In the genomic region with DNA sequence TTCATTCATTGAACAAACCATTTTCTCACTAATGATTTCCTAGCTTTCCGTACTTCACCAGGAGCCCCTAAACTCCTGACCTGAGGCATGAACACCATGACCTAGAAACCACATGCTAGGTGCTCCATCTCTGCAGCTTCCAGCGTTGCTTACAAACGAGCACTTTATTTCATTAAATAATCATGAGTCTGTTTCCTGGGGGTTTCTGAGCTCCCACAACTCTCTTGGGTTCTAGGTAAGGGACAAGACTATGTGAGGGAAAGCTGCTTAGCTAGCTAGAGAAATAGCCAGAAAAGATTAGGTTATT, we compare ENCODE assay signal across 9 cellular contexts. TPM values are rescaled to one million over a fixed set of nuclear protein-coding genes. Genes with fewer than 3 reads are reported as not detected.
A peak's percentile ranks its signal among the peaks of the same experiment; 100 is the strongest.
DNase-seq lines count a peak whose midpoint lies in the region; ATAC-seq, FAIRE-seq and TF ChIP-seq lines count a peak whose summit lies in the region.
"Had no signal": no experiment of that assay in that cellular context is flagged by ENCODE, and none has a peak within 500 bp of the region (broad histone marks: within the 10 kb centered on the region; RNA-seq: fewer than 3 reads in every experiment).

No MANE protein-coding gene starts in this region.

- no peaks in the 10 kb centered on the region for H3K9me3 Mint-ChIP-seq in activated T-cell treated with anti-CD3 and anti-CD28 coated beads, Interleukin-2, amount 50 U/mL, for 24 hours

- TF ChIP-seq POLR2A in HepG2 (IDR thresholded peaks at IDR 0.05; ENCODE audit: insufficient read depth in 1 of 2, low read depth in 2 of 2, low read length in 2 of 2) = no peak

- in situ Hi-C loops in HepG2 (cut with HindIII; ENCODE audit: extremely low pct_ligation_motif_present, low pct_unique_long_range_greater_than_20kb) = loop anchor here (25.0 kb wide), 1 partner anchor 99 kb away; the partner anchor contains the start of gene SNAPC5

- peak overlapping the region; percentile 96 for H3K4me3 Mint-ChIP-seq in activated T-cell treated with anti-CD3 and anti-CD28 coated beads, Interleukin-2, amount 50 U/mL, for 24 hours

- 4% methylated on average over 3 of the region's 3 CpGs for WGBS in HepG2 (ENCODE audit: low lambda C conversion rate)

- no peaks in the 10 kb centered on the region for H3K27me3 Mint-ChIP-seq in activated T-cell treated with anti-CD3 and anti-CD28 coated beads, Interleukin-2, amount 50 U/mL, for 24 hours

- H3K4me1 ChIP-seq in adipocyte (ENCODE audit: control insufficient read depth, insufficient read depth, low read length) = peaks cover 32% of the 10 kb centered on the region
- peaks cover 56% of the 10 kb centered on the region for H3K4me1 ChIP-seq in HepG2 (ENCODE audit: insufficient read depth, low read length)
- H3K4me1 ChIP-seq in tibial artery = peaks cover 0 to 47% (median 23%) of the 10 kb centered on the region in 4 donors

- DNase-seq in activated T-cell treated with anti-CD3 and anti-CD28 coated beads, Interleukin-2, amount 50 U/mL, for 24 hours = no peak
- DNase-seq in activated T-cell treated with anti-CD3 and anti-CD28 coated beads for 4 hours (no peak), adipocyte (ENCODE audit: low read depth) (no peak), HepG2 (ENCODE audit: low spot score) (no peak), tibial artery (no peak), retina (no peak)

- H3K27ac ChIP-seq in HepG2 (ENCODE audit: extremely low read length, insufficient read depth, low read length) = peak overlapping the region; percentile 52
- H3K27ac ChIP-seq in tibial artery = peak overlapping the region; percentile 94 to 96

- TF ChIP-seq CTCF in HepG2 (CRISPR knock-in tag; IDR thresholded peaks at IDR 0.05) = no peak
- TF ChIP-seq CTCF in tibial artery (IDR thresholded peaks at IDR 0.05) = no peak

- no peak overlapping the region for H2AFZ ChIP-seq in HepG2 (ENCODE audit: low read length)

- peaks cover 56% of the 10 kb centered on the region for H3K4me1 Mint-ChIP-seq in activated T-cell treated with anti-CD3 and anti-CD28 coated beads, Interleukin-2, amount 50 U/mL, for 24 hours (ENCODE audit: low read depth)

- H3K36me3 ChIP-seq in adipocyte (ENCODE audit: control insufficient read depth, insufficient read depth, low read length, severe bottlenecking) (no peaks in the 10 kb centered on the region), HepG2 (replicated peaks in 1 of 2; ENCODE audit: control insufficient read depth in 1 of 2, insufficient read depth in 2 of 2, low read length in 2 of 2) (peaks cover 2 to 10% of the 10 kb centered on the region in 2 experiments; a peak in 3 of 5 replicates), tibial artery (no peaks in the 10 kb centered on the region)

- peaks cover 14% of the 10 kb centered on the region for H4K20me1 ChIP-seq in HepG2 (ENCODE audit: insufficient read depth, low read length)

- no peak for FAIRE-seq in HepG2 (lab: Jason Lieb, UNC)
- FAIRE-seq: D721Med had no signal

- H3K9me3 ChIP-seq in adipocyte (ENCODE audit: control insufficient read depth, low read length) = no peaks in the 10 kb centered on the region
- H3K9me3 ChIP-seq in HepG2 (ENCODE audit: low read length) = no peaks in the 10 kb centered on the region
- H3K9me3 ChIP-seq in tibial artery = no peaks in the 10 kb centered on the region

- no TSS peak for BruUV-seq in HepG2 (replicated peaks; lab: Mats Ljungman, UMichigan)

- H3K79me2 ChIP-seq in HepG2 (ENCODE audit: insufficient read depth, low read length) = peaks cover 57% of the 10 kb centered on the region

- CTCF ChIA-PET in HepG2 (lab: Yijun Ruan, JAX; ENCODE audit: low intra/inter-chr PET ratio, low total read pairs) = interaction anchor here (3.0 kb wide), 1 partner anchor 110 kb away, joined by 17 read pairs; the partner anchor contains the start of gene SNAPC5

- intact Hi-C loops in HepG2 (cut with micrococcal nuclease; ENCODE audit: unreplicated experiment) (loop anchor here (10.0 kb wide), 1 partner anchor 93 kb away; the partner anchor contains the start of gene DIS3L), tibial artery (cut with DNase I; ENCODE audit: low total_unique reads) (loop anchor here (2.0 kb wide), 1 partner anchor 109 kb away; the partner anchor contains the start of gene SNAPC5)

- H3K4me3 ChIP-seq in adipocyte (ENCODE audit: low read length) (peak overlapping the region; percentile 93), HepG2 (replicated peaks in 1 of 3; ENCODE audit: insufficient read depth in 1 of 3, low read depth in 2 of 3, low read length in 3 of 3) (peak overlapping the region; percentile 86 to 94 (median 93)), tibial artery (peak overlapping the region; percentile 78 to 94)

- POLR2A ChIA-PET in HepG2 (lab: Yijun Ruan, JAX) = interaction anchor here (1.6 to 4.9 kb wide), 4 partner anchors 17 to 117 kb away, joined by 5 to 38 read pairs (median 10); partner anchors contain the start of genes RPL4, SNAPC5, TIPIN and ZWILCH

- H3K27me3 ChIP-seq in adipocyte (replicated peaks; ENCODE audit: control insufficient read depth, insufficient read depth, low read length) = no peaks in the 10 kb centered on the region
- H3K27me3 ChIP-seq in HepG2 (ENCODE audit: control insufficient read depth in 1 of 2, insufficient read depth in 2 of 2, low read length in 2 of 2) = no peaks in the 10 kb centered on the region; a peak in 1 of 5 replicates
- no peaks in the 10 kb centered on the region for H3K27me3 ChIP-seq in tibial artery

- H3K9ac ChIP-seq in adipocyte (ENCODE audit: low read length) (peak overlapping the region; percentile 88), HepG2 (ENCODE audit: insufficient read depth, low read depth, low read length) (peak overlapping the region; percentile 86)

- ATAC-seq in HepG2 = no peak
- no peak for ATAC-seq in GM21526 (IDR thresholded peaks at IDR 0.05; ENCODE audit: low FRiP score, unreplicated experiment)
- ATAC-seq in GM19395 (IDR thresholded peaks at IDR 0.05; ENCODE audit: unreplicated experiment) = no peak

- no peak for TF ChIP-seq RAD21 in HepG2 (CRISPR knock-in tag; IDR thresholded peaks at IDR 0.05)

- peaks cover 57% of the 10 kb centered on the region for H3K36me3 Mint-ChIP-seq in activated T-cell treated with anti-CD3 and anti-CD28 coated beads, Interleukin-2, amount 50 U/mL, for 24 hours (ENCODE audit: low read depth)

- TF ChIP-seq EP300 in HepG2 (IDR thresholded peaks at IDR 0.05; ENCODE audit: low read depth in 2 of 2, low read length in 2 of 2) (no peak), HepG2 (CRISPR knock-in tag; IDR thresholded peaks at IDR 0.05; ENCODE audit: borderline replicate concordance) (no peak)

- H3K27ac Mint-ChIP-seq in activated T-cell treated with anti-CD3 and anti-CD28 coated beads, Interleukin-2, amount 50 U/mL, for 24 hours = peak overlapping the region; percentile 95

- peak overlapping the region; percentile 94 for H3K4me2 ChIP-seq in HepG2 (ENCODE audit: low read depth, low read length)

TF ChIP-seq in HepG2, 621 proteins besides CTCF, POLR2A, EP300 and RAD21 (continues in another document):
- TF ChIP-seq KAT2B (IDR thresholded peaks at IDR 0.05; ENCODE audit: borderline replicate concordance, low read depth, low read length) = no peak

RNA-seq across cellular contexts. Expression of gene MAP2K1, which starts 1.3 kb away (rescaled TPM):
- total RNA-seq in HepG2 (2016; rRNA removed; fragmentation: Illumina TruSeq; extraction: Trizol) = 24.1 and 29.5 TPM in 2 replicates
- total RNA-seq in HepG2 (2016; cell fraction: cytosol; rRNA removed; fragmentation: Illumina TruSeq; extraction: Trizol; ENCODE audit: low read depth) = 6.0 and 7.6 TPM in 2 replicates
- 24.7 TPM in 2 replicates for total RNA-seq in HepG2 (2016; cell fraction: insoluble cytoplasmic fraction; rRNA removed; fragmentation: Illumina TruSeq; extraction: Trizol)
- total RNA-seq in HepG2 (2016; cell fraction: membrane; rRNA removed; fragmentation: Illumina TruSeq; extraction: Trizol) = 10.8 and 12.5 TPM in 2 replicates
- 17.5 and 19.9 TPM in 2 replicates for total RNA-seq in HepG2 (2016; cell fraction: nucleus; rRNA removed; fragmentation: Illumina TruSeq; extraction: Trizol)
- 38.7 and 49.2 TPM in 2 replicates for polyA plus RNA-seq in HepG2 (2011; rRNA removed)
- 26.4 and 36.9 TPM in 2 replicates for polyA plus RNA-seq in HepG2 (2011; cell fraction: cytosol; rRNA removed)
- polyA plus RNA-seq in HepG2 (2011; cell fraction: nucleus; rRNA removed) = 10.8 and 11.7 TPM in 2 replicates
- polyA plus RNA-seq in HepG2 (2012) = 51.8 and 52.1 TPM in 2 replicates
- 2.0 and 2.9 TPM in 2 replicates for polyA plus RNA-seq in HepG2 (2016; cell fraction: cytosol; fragmentation: Illumina TruSeq; extraction: Trizol; ENCODE audit: low read depth)
- 38.8 and 38.9 TPM in 2 replicates for polyA plus RNA-seq in HepG2 (2016; cell fraction: insoluble cytoplasmic fraction; fragmentation: Illumina TruSeq; extraction: Trizol; ENCODE audit: low read depth)
- polyA plus RNA-seq in HepG2 (2016; cell fraction: membrane; fragmentation: Illumina TruSeq; extraction: Trizol; ENCODE audit: low read depth) = 7.0 and 8.7 TPM in 2 replicates
- polyA plus RNA-seq in HepG2 (2016; cell fraction: nucleus; fragmentation: Illumina TruSeq; extraction: Trizol; ENCODE audit: insufficient read depth, low read depth) = 34.4 and 35.4 TPM in 2 replicates
- polyA minus RNA-seq in HepG2 (2011; rRNA and poly(A)+ RNA removed; ENCODE audit: low replicate concordance) = 29.5 and 34.7 TPM in 2 replicates
- 14.6 and 16.6 TPM in 2 replicates for polyA minus RNA-seq in HepG2 (2011; cell fraction: cytosol; rRNA and poly(A)+ RNA removed)
- polyA minus RNA-seq in HepG2 (2011; cell fraction: nucleus; rRNA and poly(A)+ RNA removed) = 11.5 and 12.9 TPM in 2 replicates

RNA-seq across cellular contexts. Expression of gene TIPIN, which starts 31.5 kb away (rescaled TPM):
- 28.6 and 37.9 TPM in 2 replicates for total RNA-seq in HepG2 (2016; rRNA removed; fragmentation: Illumina TruSeq; extraction: Trizol)
- 5.3 and 5.4 TPM in 2 replicates for total RNA-seq in HepG2 (2016; cell fraction: cytosol; rRNA removed; fragmentation: Illumina TruSeq; extraction: Trizol; ENCODE audit: low read depth)
- 26.8 and 38.3 TPM in 2 replicates for total RNA-seq in HepG2 (2016; cell fraction: insoluble cytoplasmic fraction; rRNA removed; fragmentation: Illumina TruSeq; extraction: Trizol)
- 5.5 and 7.9 TPM in 2 replicates for total RNA-seq in HepG2 (2016; cell fraction: membrane; rRNA removed; fragmentation: Illumina TruSeq; extraction: Trizol)
- 10.5 and 12.5 TPM in 2 replicates for total RNA-seq in HepG2 (2016; cell fraction: nucleus; rRNA removed; fragmentation: Illumina TruSeq; extraction: Trizol)
- 2.3 and 2.7 TPM in 2 replicates for polyA plus RNA-seq in HepG2 (2011; rRNA removed)
- polyA plus RNA-seq in HepG2 (2011; cell fraction: cytosol; rRNA removed) = 1.4 and 2.1 TPM in 2 replicates
- 1.2 and 1.3 TPM in 2 replicates for polyA plus RNA-seq in HepG2 (2011; cell fraction: nucleus; rRNA removed)
- polyA plus RNA-seq in HepG2 (2012) = 5.3 and 9.6 TPM in 2 replicates
- 2.3 and 3.4 TPM in 2 replicates for polyA plus RNA-seq in HepG2 (2016; cell fraction: cytosol; fragmentation: Illumina TruSeq; extraction: Trizol; ENCODE audit: low read depth)
- 34.8 and 37.9 TPM in 2 replicates for polyA plus RNA-seq in HepG2 (2016; cell fraction: insoluble cytoplasmic fraction; fragmentation: Illumina TruSeq; extraction: Trizol; ENCODE audit: low read depth)
- polyA plus RNA-seq in HepG2 (2016; cell fraction: membrane; fragmentation: Illumina TruSeq; extraction: Trizol; ENCODE audit: low read depth) = 3.6 and 4.5 TPM in 2 replicates
- 12.9 and 15.4 TPM in 2 replicates for polyA plus RNA-seq in HepG2 (2016; cell fraction: nucleus; fragmentation: Illumina TruSeq; extraction: Trizol; ENCODE audit: insufficient read depth, low read depth)
- 0.54 and 5.3 TPM in 2 replicates for polyA minus RNA-seq in HepG2 (2011; rRNA and poly(A)+ RNA removed; ENCODE audit: low replicate concordance)
- polyA minus RNA-seq in HepG2 (2011; cell fraction: cytosol; rRNA and poly(A)+ RNA removed) = 2.4 and 2.8 TPM in 2 replicates
- 4.2 and 7.0 TPM in 2 replicates for polyA minus RNA-seq in HepG2 (2011; cell fraction: nucleus; rRNA and poly(A)+ RNA removed)
